1 cellular context compared by ENCODE assay signal in the genomic region with DNA sequence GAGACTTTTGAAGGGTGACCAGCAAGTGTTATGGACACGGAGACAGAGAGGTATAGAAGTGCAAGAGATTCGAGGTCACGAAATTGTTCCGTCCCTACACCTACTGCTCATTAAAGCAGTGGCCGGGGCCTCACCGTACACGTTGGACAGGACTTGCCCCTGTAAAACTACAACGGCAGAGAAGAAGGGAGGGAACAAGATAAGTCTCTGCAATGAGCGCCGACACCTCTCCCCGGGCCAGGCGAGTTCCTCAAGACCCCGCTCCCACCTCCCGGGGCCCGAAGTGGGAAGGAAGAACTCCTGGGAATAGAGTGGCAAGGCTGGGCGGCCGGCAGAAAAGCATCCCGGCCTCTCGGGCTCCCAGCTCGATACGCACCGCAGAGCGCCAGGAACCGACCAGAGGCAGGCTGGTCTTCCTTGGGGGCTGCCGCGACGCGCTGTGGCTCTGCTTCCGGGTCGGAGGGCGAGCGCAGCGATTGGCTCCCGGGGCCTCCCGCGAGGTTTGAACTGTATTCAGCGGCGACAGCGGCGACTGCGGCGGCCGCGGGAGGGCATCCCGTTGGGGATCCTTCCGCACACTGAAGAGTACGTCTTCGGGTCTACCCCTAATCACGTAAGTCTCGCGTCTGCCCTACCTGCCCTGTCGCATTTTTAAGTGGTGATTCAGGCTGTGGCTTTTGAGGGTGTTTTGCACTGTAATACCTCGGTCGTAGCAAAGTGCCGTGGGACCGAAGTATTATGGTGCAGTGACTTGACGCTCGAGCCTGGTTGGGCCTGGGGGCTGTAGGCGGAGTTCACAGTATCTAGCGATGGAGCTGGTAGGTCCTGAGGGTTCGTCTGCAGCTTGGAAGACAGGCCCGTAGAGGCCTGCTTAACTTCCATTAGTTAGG.
TF ChIP-seq lines count a peak whose summit lies in the region.

A gene with protein sequence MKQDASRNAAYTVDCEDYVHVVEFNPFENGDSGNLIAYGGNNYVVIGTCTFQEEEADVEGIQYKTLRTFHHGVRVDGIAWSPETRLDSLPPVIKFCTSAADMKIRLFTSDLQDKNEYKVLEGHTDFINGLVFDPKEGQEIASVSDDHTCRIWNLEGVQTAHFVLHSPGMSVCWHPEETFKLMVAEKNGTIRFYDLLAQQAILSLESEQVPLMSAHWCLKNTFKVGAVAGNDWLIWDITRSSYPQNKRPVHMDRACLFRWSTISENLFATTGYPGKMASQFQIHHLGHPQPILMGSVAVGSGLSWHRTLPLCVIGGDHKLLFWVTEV (minus strand): TSS at position 441 of the 890 bp plus-strand sequence. CDS start 1,596 bp downstream, outside the sequence.
A gene with protein sequence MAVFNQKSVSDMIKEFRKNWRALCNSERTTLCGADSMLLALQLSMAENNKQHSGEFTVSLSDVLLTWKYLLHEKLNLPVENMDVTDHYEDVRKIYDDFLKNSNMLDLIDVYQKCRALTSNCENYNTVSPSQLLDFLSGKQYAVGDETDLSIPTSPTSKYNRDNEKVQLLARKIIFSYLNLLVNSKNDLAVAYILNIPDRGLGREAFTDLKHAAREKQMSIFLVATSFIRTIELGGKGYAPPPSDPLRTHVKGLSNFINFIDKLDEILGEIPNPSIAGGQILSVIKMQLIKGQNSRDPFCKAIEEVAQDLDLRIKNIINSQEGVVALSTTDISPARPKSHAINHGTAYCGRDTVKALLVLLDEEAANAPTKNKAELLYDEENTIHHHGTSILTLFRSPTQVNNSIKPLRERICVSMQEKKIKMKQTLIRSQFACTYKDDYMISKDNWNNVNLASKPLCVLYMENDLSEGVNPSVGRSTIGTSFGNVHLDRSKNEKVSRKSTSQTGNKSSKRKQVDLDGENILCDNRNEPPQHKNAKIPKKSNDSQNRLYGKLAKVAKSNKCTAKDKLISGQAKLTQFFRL (plus strand): TSS at position 510 of the 890 bp plus-strand sequence. CDS start 3,706 bp downstream, outside the sequence.

TF ChIP-seq in H1, 55 proteins besides CTCF, POLR2A, EP300 and RAD21:
- TF ChIP-seq KDM4A (IDR thresholded peaks at IDR 0.05; ENCODE audit: low read depth, low read length, severe bottlenecking) (peak; percentile 96), JUND (IDR thresholded peaks at IDR 0.05; ENCODE audit: low read length) (peak; percentile 55; the same call in 1 of the 2 replicates), ATF3 (IDR thresholded peaks at IDR 0.05; ENCODE audit: insufficient read depth, low read depth, low read length) (no peak), CEBPB (IDR thresholded peaks at IDR 0.05; ENCODE audit: low read depth, low read length) (no peak), CTBP2 (IDR thresholded peaks at IDR 0.05; ENCODE audit: borderline replicate concordance, insufficient read depth, insufficient read length, low read length) (peak; percentile 61), JUN (IDR thresholded peaks at IDR 0.05; ENCODE audit: low read depth, low read length) (no peak), MAX (IDR thresholded peaks at IDR 0.05) (peak; percentile 37; the same call in 1 of the 2 replicates), SP4 (IDR thresholded peaks at IDR 0.05; ENCODE audit: low read length) (no peak), YY1 (IDR thresholded peaks at IDR 0.05; ENCODE audit: low read depth, low read length) (no peak), CREB1 (IDR thresholded peaks at IDR 0.05) (peak; percentile 91), RFX5 (IDR thresholded peaks at IDR 0.05; ENCODE audit: borderline replicate concordance, low read depth, low read length) (no peak), CBX8 (IDR thresholded peaks at IDR 0.05; ENCODE audit: borderline replicate concordance, low read depth, low read length) (no peak), TAF1 (IDR thresholded peaks at IDR 0.05; ENCODE audit: low read depth, low read length) (peak; percentile 98), MAFK (IDR thresholded peaks at IDR 0.05; ENCODE audit: low read depth, low read length) (no peak), BCL11A (IDR thresholded peaks at IDR 0.05; ENCODE audit: low read depth in 2 of 2, low read length in 2 of 2) (no peak), GABPA (IDR thresholded peaks at IDR 0.05; ENCODE audit: borderline replicate concordance, insufficient read depth, low read length) (peak; percentile 91), SIN3A (conservative IDR thresholded peaks at IDR 0.05 in 1 of 2, IDR thresholded peaks at IDR 0.05 in 1 of 2; ENCODE audit: low read depth in 1 of 2, low read length in 2 of 2) (peak; percentile 59 to 88; a peak in 2 of 4 replicates), ZNF274 (IDR thresholded peaks at IDR 0.05; ENCODE audit: borderline replicate concordance, extremely low read depth, low read length) (no peak), KDM5A (IDR thresholded peaks at IDR 0.05; ENCODE audit: low read length) (peak; percentile 74; the same call in 1 of the 2 replicates), POLR2AphosphoS5 (IDR thresholded peaks at IDR 0.05; ENCODE audit: low read depth, low read length) (peak; percentile 96), RBBP5 (IDR thresholded peaks at IDR 0.05; ENCODE audit: borderline replicate concordance, low read depth, low read length) (peak; percentile 98), TAF7 (optimal IDR thresholded peaks at IDR 0.05; ENCODE audit: borderline replicate concordance, low read depth, low read length) (peak; percentile 87), CHD2 (IDR thresholded peaks at IDR 0.05; ENCODE audit: low read length) (peak; percentile 97), SP1 (IDR thresholded peaks at IDR 0.05; ENCODE audit: low read depth, low read length) (peak; percentile 49; the same call in 1 of the 2 replicates), TBP (IDR thresholded peaks at IDR 0.05; ENCODE audit: low read depth, low read length) (peak; percentile 82), ASH2L (IDR thresholded peaks at IDR 0.05; ENCODE audit: low read length) (peak; percentile 99), BRCA1 (IDR thresholded peaks at IDR 0.05; ENCODE audit: low read depth, low read length) (peak; percentile 82), PHF8 (conservative IDR thresholded peaks at IDR 0.05; ENCODE audit: low read depth, low read length) (peak; percentile 93), CBX5 (IDR thresholded peaks at IDR 0.05; ENCODE audit: low read depth, low read length) (no peak), EZH2 (IDR thresholded peaks at IDR 0.05; ENCODE audit: low read depth, low read length, severe bottlenecking) (no peak)
- TF ChIP-seq, protein P1, sequence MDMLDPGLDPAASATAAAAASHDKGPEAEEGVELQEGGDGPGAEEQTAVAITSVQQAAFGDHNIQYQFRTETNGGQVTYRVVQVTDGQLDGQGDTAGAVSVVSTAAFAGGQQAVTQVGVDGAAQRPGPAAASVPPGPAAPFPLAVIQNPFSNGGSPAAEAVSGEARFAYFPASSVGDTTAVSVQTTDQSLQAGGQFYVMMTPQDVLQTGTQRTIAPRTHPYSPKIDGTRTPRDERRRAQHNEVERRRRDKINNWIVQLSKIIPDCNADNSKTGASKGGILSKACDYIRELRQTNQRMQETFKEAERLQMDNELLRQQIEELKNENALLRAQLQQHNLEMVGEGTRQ (IDR thresholded peaks at IDR 0.05; ENCODE audit: low read length), result no peak
- TF ChIP-seq, protein P2, sequence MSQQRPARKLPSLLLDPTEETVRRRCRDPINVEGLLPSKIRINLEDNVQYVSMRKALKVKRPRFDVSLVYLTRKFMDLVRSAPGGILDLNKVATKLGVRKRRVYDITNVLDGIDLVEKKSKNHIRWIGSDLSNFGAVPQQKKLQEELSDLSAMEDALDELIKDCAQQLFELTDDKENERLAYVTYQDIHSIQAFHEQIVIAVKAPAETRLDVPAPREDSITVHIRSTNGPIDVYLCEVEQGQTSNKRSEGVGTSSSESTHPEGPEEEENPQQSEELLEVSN (IDR thresholded peaks at IDR 0.05), result peak; percentile 50; the same call in 1 of the 2 replicates
- TF ChIP-seq, protein P3, sequence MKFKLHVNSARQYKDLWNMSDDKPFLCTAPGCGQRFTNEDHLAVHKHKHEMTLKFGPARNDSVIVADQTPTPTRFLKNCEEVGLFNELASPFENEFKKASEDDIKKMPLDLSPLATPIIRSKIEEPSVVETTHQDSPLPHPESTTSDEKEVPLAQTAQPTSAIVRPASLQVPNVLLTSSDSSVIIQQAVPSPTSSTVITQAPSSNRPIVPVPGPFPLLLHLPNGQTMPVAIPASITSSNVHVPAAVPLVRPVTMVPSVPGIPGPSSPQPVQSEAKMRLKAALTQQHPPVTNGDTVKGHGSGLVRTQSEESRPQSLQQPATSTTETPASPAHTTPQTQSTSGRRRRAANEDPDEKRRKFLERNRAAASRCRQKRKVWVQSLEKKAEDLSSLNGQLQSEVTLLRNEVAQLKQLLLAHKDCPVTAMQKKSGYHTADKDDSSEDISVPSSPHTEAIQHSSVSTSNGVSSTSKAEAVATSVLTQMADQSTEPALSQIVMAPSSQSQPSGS (IDR thresholded peaks at IDR 0.05; ENCODE audit: low read length), result peak; percentile 74
- TF ChIP-seq, protein P4, sequence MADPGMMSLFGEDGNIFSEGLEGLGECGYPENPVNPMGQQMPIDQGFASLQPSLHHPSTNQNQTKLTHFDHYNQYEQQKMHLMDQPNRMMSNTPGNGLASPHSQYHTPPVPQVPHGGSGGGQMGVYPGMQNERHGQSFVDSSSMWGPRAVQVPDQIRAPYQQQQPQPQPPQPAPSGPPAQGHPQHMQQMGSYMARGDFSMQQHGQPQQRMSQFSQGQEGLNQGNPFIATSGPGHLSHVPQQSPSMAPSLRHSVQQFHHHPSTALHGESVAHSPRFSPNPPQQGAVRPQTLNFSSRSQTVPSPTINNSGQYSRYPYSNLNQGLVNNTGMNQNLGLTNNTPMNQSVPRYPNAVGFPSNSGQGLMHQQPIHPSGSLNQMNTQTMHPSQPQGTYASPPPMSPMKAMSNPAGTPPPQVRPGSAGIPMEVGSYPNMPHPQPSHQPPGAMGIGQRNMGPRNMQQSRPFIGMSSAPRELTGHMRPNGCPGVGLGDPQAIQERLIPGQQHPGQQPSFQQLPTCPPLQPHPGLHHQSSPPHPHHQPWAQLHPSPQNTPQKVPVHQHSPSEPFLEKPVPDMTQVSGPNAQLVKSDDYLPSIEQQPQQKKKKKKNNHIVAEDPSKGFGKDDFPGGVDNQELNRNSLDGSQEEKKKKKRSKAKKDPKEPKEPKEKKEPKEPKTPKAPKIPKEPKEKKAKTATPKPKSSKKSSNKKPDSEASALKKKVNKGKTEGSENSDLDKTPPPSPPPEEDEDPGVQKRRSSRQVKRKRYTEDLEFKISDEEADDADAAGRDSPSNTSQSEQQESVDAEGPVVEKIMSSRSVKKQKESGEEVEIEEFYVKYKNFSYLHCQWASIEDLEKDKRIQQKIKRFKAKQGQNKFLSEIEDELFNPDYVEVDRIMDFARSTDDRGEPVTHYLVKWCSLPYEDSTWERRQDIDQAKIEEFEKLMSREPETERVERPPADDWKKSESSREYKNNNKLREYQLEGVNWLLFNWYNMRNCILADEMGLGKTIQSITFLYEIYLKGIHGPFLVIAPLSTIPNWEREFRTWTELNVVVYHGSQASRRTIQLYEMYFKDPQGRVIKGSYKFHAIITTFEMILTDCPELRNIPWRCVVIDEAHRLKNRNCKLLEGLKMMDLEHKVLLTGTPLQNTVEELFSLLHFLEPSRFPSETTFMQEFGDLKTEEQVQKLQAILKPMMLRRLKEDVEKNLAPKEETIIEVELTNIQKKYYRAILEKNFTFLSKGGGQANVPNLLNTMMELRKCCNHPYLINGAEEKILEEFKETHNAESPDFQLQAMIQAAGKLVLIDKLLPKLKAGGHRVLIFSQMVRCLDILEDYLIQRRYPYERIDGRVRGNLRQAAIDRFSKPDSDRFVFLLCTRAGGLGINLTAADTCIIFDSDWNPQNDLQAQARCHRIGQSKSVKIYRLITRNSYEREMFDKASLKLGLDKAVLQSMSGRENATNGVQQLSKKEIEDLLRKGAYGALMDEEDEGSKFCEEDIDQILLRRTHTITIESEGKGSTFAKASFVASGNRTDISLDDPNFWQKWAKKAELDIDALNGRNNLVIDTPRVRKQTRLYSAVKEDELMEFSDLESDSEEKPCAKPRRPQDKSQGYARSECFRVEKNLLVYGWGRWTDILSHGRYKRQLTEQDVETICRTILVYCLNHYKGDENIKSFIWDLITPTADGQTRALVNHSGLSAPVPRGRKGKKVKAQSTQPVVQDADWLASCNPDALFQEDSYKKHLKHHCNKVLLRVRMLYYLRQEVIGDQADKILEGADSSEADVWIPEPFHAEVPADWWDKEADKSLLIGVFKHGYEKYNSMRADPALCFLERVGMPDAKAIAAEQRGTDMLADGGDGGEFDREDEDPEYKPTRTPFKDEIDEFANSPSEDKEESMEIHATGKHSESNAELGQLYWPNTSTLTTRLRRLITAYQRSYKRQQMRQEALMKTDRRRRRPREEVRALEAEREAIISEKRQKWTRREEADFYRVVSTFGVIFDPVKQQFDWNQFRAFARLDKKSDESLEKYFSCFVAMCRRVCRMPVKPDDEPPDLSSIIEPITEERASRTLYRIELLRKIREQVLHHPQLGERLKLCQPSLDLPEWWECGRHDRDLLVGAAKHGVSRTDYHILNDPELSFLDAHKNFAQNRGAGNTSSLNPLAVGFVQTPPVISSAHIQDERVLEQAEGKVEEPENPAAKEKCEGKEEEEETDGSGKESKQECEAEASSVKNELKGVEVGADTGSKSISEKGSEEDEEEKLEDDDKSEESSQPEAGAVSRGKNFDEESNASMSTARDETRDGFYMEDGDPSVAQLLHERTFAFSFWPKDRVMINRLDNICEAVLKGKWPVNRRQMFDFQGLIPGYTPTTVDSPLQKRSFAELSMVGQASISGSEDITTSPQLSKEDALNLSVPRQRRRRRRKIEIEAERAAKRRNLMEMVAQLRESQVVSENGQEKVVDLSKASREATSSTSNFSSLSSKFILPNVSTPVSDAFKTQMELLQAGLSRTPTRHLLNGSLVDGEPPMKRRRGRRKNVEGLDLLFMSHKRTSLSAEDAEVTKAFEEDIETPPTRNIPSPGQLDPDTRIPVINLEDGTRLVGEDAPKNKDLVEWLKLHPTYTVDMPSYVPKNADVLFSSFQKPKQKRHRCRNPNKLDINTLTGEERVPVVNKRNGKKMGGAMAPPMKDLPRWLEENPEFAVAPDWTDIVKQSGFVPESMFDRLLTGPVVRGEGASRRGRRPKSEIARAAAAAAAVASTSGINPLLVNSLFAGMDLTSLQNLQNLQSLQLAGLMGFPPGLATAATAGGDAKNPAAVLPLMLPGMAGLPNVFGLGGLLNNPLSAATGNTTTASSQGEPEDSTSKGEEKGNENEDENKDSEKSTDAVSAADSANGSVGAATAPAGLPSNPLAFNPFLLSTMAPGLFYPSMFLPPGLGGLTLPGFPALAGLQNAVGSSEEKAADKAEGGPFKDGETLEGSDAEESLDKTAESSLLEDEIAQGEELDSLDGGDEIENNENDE (IDR thresholded peaks at IDR 0.05; ENCODE audit: insufficient replicate concordance, low read length), result no peak
